Comparison of ENCODE assay signal across 1 cellular context in the genomic region with DNA sequence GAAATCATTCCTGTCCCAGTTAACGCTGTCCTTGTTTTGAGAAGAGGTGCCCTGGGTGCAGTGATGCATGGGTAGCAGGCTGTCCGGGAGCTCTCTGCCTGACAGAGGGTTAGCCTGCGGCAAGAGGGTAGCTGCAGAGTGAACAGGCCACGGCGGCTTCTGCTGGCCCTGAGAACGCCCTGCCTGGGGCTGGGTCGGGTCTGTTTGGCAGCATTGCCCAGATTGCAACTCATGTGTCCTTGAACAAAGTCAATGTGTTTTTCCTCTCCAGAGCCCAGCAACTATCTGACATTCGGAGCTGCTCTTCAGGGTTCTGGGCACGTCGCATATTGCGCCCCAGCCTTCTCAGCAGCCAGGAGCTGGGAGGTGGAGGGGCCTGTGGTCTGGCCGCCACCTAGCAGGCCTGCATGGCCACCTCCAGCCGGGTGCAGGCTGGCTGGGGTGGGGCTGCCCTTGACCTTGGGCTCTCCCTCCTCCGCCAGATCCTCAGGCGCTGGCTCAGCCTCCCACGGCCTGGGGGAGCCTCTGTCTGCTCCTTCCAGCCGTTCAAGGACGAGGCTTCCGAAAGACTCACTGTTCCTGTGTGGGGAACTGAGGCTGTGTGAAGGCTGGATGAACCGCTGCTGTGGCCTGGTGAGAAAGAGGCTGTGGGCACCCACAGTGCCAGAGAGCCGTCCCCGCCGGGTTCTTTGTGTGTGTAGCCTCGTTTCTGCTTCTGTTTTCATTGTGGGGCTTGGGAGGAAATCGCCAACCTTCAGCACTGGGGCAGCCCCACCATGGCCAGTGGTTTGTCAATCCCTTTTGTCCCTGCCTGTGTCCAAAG.
TF ChIP-seq lines count a peak whose summit lies in the region.

No MANE protein-coding gene starts in this region.

TF ChIP-seq in HepG2, 621 proteins besides CTCF, POLR2A, EP300 and RAD21 (continued from another document):
- TF ChIP-seq, protein P1, sequence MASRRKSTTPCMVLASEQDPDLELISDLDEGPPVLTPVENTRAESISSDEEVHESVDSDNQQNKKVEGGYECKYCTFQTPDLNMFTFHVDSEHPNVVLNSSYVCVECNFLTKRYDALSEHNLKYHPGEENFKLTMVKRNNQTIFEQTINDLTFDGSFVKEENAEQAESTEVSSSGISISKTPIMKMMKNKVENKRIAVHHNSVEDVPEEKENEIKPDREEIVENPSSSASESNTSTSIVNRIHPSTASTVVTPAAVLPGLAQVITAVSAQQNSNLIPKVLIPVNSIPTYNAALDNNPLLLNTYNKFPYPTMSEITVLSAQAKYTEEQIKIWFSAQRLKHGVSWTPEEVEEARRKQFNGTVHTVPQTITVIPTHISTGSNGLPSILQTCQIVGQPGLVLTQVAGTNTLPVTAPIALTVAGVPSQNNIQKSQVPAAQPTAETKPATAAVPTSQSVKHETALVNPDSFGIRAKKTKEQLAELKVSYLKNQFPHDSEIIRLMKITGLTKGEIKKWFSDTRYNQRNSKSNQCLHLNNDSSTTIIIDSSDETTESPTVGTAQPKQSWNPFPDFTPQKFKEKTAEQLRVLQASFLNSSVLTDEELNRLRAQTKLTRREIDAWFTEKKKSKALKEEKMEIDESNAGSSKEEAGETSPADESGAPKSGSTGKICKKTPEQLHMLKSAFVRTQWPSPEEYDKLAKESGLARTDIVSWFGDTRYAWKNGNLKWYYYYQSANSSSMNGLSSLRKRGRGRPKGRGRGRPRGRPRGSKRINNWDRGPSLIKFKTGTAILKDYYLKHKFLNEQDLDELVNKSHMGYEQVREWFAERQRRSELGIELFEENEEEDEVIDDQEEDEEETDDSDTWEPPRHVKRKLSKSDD (CRISPR knock-in tag; IDR thresholded peaks at IDR 0.05; ENCODE audit: low read depth): 0 out of 2 replicates have a peak, but pooled peaks have one; percentile 34
- TF ChIP-seq HOXA3 (CRISPR knock-in tag; IDR thresholded peaks at IDR 0.05) (peak; percentile 33; the same call in 1 of the 2 replicates), CAMTA2 (CRISPR knock-in tag; IDR thresholded peaks at IDR 0.05; ENCODE audit: borderline replicate concordance) (0 out of 2 replicates have a peak, but pooled peaks have one; percentile 24), MAF1 (CRISPR knock-in tag; IDR thresholded peaks at IDR 0.05; ENCODE audit: borderline replicate concordance) (0 out of 2 replicates have a peak, but pooled peaks have one; percentile 56), HOMEZ (CRISPR knock-in tag; IDR thresholded peaks at IDR 0.05; ENCODE audit: low read depth) (peak; percentile 51; the same call in 1 of the 2 replicates), KDM2A (CRISPR knock-in tag; IDR thresholded peaks at IDR 0.05; ENCODE audit: borderline replicate concordance, low read depth) (peak; percentile 73; the same call in 1 of the 2 replicates), REPIN1 (CRISPR knock-in tag; IDR thresholded peaks at IDR 0.05; ENCODE audit: borderline replicate concordance, low read depth) (peak; percentile 56; the same call in 1 of the 2 replicates), PITX1 (CRISPR knock-in tag; IDR thresholded peaks at IDR 0.05) (0 out of 2 replicates have a peak, but pooled peaks have one; percentile 45), THAP9 (CRISPR knock-in tag; IDR thresholded peaks at IDR 0.05; ENCODE audit: borderline replicate concordance) (peak; percentile 7; the same call in 1 of the 2 replicates), ZNF614 (CRISPR knock-in tag; IDR thresholded peaks at IDR 0.05; ENCODE audit: borderline replicate concordance) (peak; percentile 51; the same call in 1 of the 2 replicates), KLF16 (CRISPR knock-in tag; IDR thresholded peaks at IDR 0.05) (peak in 1 of 2 experiments; percentile 46; a peak in 1 of 4 replicates), ZNF574 (CRISPR knock-in tag; IDR thresholded peaks at IDR 0.05) (peak; percentile 45), ZNF704 (CRISPR knock-in tag; IDR thresholded peaks at IDR 0.05; ENCODE audit: borderline replicate concordance) (0 out of 2 replicates have a peak, but pooled peaks have one; percentile 41), DRAP1 (CRISPR knock-in tag; IDR thresholded peaks at IDR 0.05) (peak; percentile 46; the same call in 1 of the 2 replicates), KLF6 (CRISPR knock-in tag; IDR thresholded peaks at IDR 0.05) (0 out of 2 replicates have a peak, but pooled peaks have one; percentile 20), TAF1 (CRISPR knock-in tag; IDR thresholded peaks at IDR 0.05) (peak; percentile 57), ZBTB25 (CRISPR knock-in tag; IDR thresholded peaks at IDR 0.05) (0 out of 2 replicates have a peak, but pooled peaks have one; percentile 13), ZMYM3 (CRISPR knock-in tag; IDR thresholded peaks at IDR 0.05) (peak; percentile 79), RXRA (CRISPR knock-in tag; IDR thresholded peaks at IDR 0.05) (peak; percentile 69; the same call in 1 of the 2 replicates), KAT7 (CRISPR knock-in tag; IDR thresholded peaks at IDR 0.05; ENCODE audit: borderline replicate concordance) (0 out of 2 replicates have a peak, but pooled peaks have one; percentile 27), ZNF839 (CRISPR knock-in tag; IDR thresholded peaks at IDR 0.05; ENCODE audit: borderline replicate concordance) (0 out of 2 replicates have a peak, but pooled peaks have one; percentile 48), ZBTB38 (CRISPR knock-in tag; IDR thresholded peaks at IDR 0.05) (peak; percentile 35; the same call in 1 of the 2 replicates), HNRNPL (IDR thresholded peaks at IDR 0.05; ENCODE audit: low read depth, low read length) (0 out of 2 replicates have a peak, but pooled peaks have one; percentile 22), TBX2 (CRISPR knock-in tag; IDR thresholded peaks at IDR 0.05; ENCODE audit: borderline replicate concordance) (peak; percentile 16; the same call in 1 of the 2 replicates), ARNT2 (CRISPR knock-in tag; IDR thresholded peaks at IDR 0.05; ENCODE audit: low read depth) (0 out of 2 replicates have a peak, but pooled peaks have one; percentile 34), ZFP1 (CRISPR knock-in tag; IDR thresholded peaks at IDR 0.05) (0 out of 2 replicates have a peak, but pooled peaks have one; percentile 16)
- TF ChIP-seq, protein P2, sequence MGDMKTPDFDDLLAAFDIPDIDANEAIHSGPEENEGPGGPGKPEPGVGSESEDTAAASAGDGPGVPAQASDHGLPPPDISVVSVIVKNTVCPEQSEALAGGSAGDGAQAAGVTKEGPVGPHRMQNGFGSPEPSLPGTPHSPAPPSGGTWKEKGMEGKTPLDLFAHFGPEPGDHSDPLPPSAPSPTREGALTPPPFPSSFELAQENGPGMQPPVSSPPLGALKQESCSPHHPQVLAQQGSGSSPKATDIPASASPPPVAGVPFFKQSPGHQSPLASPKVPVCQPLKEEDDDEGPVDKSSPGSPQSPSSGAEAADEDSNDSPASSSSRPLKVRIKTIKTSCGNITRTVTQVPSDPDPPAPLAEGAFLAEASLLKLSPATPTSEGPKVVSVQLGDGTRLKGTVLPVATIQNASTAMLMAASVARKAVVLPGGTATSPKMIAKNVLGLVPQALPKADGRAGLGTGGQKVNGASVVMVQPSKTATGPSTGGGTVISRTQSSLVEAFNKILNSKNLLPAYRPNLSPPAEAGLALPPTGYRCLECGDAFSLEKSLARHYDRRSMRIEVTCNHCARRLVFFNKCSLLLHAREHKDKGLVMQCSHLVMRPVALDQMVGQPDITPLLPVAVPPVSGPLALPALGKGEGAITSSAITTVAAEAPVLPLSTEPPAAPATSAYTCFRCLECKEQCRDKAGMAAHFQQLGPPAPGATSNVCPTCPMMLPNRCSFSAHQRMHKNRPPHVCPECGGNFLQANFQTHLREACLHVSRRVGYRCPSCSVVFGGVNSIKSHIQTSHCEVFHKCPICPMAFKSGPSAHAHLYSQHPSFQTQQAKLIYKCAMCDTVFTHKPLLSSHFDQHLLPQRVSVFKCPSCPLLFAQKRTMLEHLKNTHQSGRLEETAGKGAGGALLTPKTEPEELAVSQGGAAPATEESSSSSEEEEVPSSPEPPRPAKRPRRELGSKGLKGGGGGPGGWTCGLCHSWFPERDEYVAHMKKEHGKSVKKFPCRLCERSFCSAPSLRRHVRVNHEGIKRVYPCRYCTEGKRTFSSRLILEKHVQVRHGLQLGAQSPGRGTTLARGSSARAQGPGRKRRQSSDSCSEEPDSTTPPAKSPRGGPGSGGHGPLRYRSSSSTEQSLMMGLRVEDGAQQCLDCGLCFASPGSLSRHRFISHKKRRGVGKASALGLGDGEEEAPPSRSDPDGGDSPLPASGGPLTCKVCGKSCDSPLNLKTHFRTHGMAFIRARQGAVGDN (CRISPR knock-in tag; IDR thresholded peaks at IDR 0.05): peak; percentile 79
- TF ChIP-seq, protein P3, sequence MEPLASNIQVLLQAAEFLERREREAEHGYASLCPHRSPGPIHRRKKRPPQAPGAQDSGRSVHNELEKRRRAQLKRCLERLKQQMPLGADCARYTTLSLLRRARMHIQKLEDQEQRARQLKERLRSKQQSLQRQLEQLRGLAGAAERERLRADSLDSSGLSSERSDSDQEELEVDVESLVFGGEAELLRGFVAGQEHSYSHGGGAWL (CRISPR knock-in tag; IDR thresholded peaks at IDR 0.05): peak; percentile 62
